Comparison of ENCODE assay signal across 1 cellular context in genomic region chr11:93737904-93738612, GRCh38.
A peak's percentile ranks its signal among the peaks of the same experiment; 100 is the strongest.
TF ChIP-seq lines count a peak whose summit lies in the region.

No MANE protein-coding gene starts in this region.

TF ChIP-seq in HepG2, 621 proteins besides CTCF, POLR2A, EP300 and RAD21 (continues in another document):
- TF ChIP-seq NFE2L2 (IDR thresholded peaks at IDR 0.05; ENCODE audit: low read length) (peak; percentile 80), JARID2 (CRISPR knock-in tag; IDR thresholded peaks at IDR 0.05; ENCODE audit: insufficient replicate concordance) (no peak), NKX3-1 (CRISPR knock-in tag; IDR thresholded peaks at IDR 0.05) (no peak), AGO2 (optimal IDR thresholded peaks at IDR 0.05; ENCODE audit: low read depth, low read length) (peak; percentile 70), YEATS4 (CRISPR knock-in tag; IDR thresholded peaks at IDR 0.05; ENCODE audit: borderline replicate concordance) (no peak), THAP8 (CRISPR knock-in tag; IDR thresholded peaks at IDR 0.05; ENCODE audit: borderline replicate concordance) (no peak), MYNN (CRISPR knock-in tag; IDR thresholded peaks at IDR 0.05; ENCODE audit: low read depth) (no peak), CENPX (CRISPR knock-in tag; IDR thresholded peaks at IDR 0.05) (no peak), ZNF275 (CRISPR knock-in tag; IDR thresholded peaks at IDR 0.05; ENCODE audit: borderline replicate concordance) (no peak), KAT7 (CRISPR knock-in tag; IDR thresholded peaks at IDR 0.05; ENCODE audit: borderline replicate concordance) (0 out of 2 replicates have a peak, but pooled peaks have one; percentile 2), ZNF792 (CRISPR knock-in tag; IDR thresholded peaks at IDR 0.05) (no peak), ZNF382 (CRISPR knock-in tag; IDR thresholded peaks at IDR 0.05; ENCODE audit: borderline replicate concordance) (no peak), KLF16 (CRISPR knock-in tag; IDR thresholded peaks at IDR 0.05) (0 out of 4 replicates have a peak, but pooled peaks of 1 of the 2 experiments have one; percentile 16), ZNF687 (CRISPR knock-in tag; IDR thresholded peaks at IDR 0.05) (no peak), KLF6 (CRISPR knock-in tag; IDR thresholded peaks at IDR 0.05) (no peak), SNAI1 (CRISPR knock-in tag; IDR thresholded peaks at IDR 0.05; ENCODE audit: borderline replicate concordance) (no peak), DR1 (CRISPR knock-in tag; IDR thresholded peaks at IDR 0.05) (no peak), NR1H2 (CRISPR knock-in tag; IDR thresholded peaks at IDR 0.05; ENCODE audit: borderline replicate concordance, low read depth) (no peak), ZNF414 (CRISPR knock-in tag; IDR thresholded peaks at IDR 0.05) (no peak), CSRNP1 (CRISPR knock-in tag; IDR thresholded peaks at IDR 0.05) (no peak), RARA (CRISPR knock-in tag; IDR thresholded peaks at IDR 0.05) (no peak), SRY (CRISPR knock-in tag; IDR thresholded peaks at IDR 0.05) (no peak), ADNP (CRISPR knock-in tag; IDR thresholded peaks at IDR 0.05) (no peak), PCBP2 (optimal IDR thresholded peaks at IDR 0.05; ENCODE audit: low read depth, low read length, poor library complexity, severe bottlenecking) (no peak), NCOA1 (CRISPR knock-in tag; IDR thresholded peaks at IDR 0.05) (no peak), ASH2L (IDR thresholded peaks at IDR 0.05; ENCODE audit: insufficient read length, low read depth, low read length) (peak; percentile 24), KLF12 (CRISPR knock-in tag; IDR thresholded peaks at IDR 0.05; ENCODE audit: borderline replicate concordance) (no peak), RBFOX2 (IDR thresholded peaks at IDR 0.05; ENCODE audit: low read depth, low read length) (peak; percentile 81), ETV5 (CRISPR knock-in tag; IDR thresholded peaks at IDR 0.05; ENCODE audit: borderline replicate concordance) (no peak), HOXD1 (CRISPR knock-in tag; IDR thresholded peaks at IDR 0.05) (no peak), ZNF264 (CRISPR knock-in tag; IDR thresholded peaks at IDR 0.05) (no peak), ZNF503 (CRISPR knock-in tag; IDR thresholded peaks at IDR 0.05) (0 out of 2 replicates have a peak, but pooled peaks have one; percentile 2), PBX2 (CRISPR knock-in tag; IDR thresholded peaks at IDR 0.05) (no peak), SMC3 (IDR thresholded peaks at IDR 0.05; ENCODE audit: low read length) (no peak), ARNT (IDR thresholded peaks at IDR 0.05) (no peak), ZNF207 (IDR thresholded peaks at IDR 0.05; ENCODE audit: borderline replicate concordance) (no peak), DNMT3B (CRISPR knock-in tag; conservative IDR thresholded peaks at IDR 0.05) (no peak), GABPB1 (CRISPR knock-in tag; IDR thresholded peaks at IDR 0.05) (no peak), ZNF547 (CRISPR knock-in tag; IDR thresholded peaks at IDR 0.05) (no peak), ZBTB49 (CRISPR knock-in tag; IDR thresholded peaks at IDR 0.05; ENCODE audit: borderline replicate concordance) (no peak), MAFF (IDR thresholded peaks at IDR 0.05; ENCODE audit: low read depth, low read length) (peak; percentile 94), JDP2 (CRISPR knock-in tag; IDR thresholded peaks at IDR 0.05; ENCODE audit: borderline replicate concordance) (no peak), MAFK (conservative IDR thresholded peaks at IDR 0.05 in 1 of 2, IDR thresholded peaks at IDR 0.05 in 1 of 2; ENCODE audit: low read length in 2 of 2) (peak; percentile 94 to 95), ZNF101 (CRISPR knock-in tag; IDR thresholded peaks at IDR 0.05; ENCODE audit: borderline replicate concordance, low read depth) (no peak), RCOR2 (CRISPR knock-in tag; IDR thresholded peaks at IDR 0.05) (no peak), SP140L (CRISPR knock-in tag; IDR thresholded peaks at IDR 0.05; ENCODE audit: borderline replicate concordance) (no peak), ZNF530 (CRISPR knock-in tag; IDR thresholded peaks at IDR 0.05; ENCODE audit: low read depth) (no peak), PTBP1 (IDR thresholded peaks at IDR 0.05; ENCODE audit: low read depth, low read length, poor library complexity, severe bottlenecking) (no peak), ZBTB37 (CRISPR knock-in tag; IDR thresholded peaks at IDR 0.05) (no peak), ZNF282 (IDR thresholded peaks at IDR 0.05; ENCODE audit: partially characterized antibody) (no peak)
- TF ChIP-seq, protein P1, sequence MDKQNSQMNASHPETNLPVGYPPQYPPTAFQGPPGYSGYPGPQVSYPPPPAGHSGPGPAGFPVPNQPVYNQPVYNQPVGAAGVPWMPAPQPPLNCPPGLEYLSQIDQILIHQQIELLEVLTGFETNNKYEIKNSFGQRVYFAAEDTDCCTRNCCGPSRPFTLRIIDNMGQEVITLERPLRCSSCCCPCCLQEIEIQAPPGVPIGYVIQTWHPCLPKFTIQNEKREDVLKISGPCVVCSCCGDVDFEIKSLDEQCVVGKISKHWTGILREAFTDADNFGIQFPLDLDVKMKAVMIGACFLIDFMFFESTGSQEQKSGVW (CRISPR knock-in tag; IDR thresholded peaks at IDR 0.05; ENCODE audit: borderline replicate concordance) = no peak
- TF ChIP-seq, protein P2, sequence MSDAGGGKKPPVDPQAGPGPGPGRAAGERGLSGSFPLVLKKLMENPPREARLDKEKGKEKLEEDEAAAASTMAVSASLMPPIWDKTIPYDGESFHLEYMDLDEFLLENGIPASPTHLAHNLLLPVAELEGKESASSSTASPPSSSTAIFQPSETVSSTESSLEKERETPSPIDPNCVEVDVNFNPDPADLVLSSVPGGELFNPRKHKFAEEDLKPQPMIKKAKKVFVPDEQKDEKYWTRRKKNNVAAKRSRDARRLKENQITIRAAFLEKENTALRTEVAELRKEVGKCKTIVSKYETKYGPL (CRISPR knock-in tag; IDR thresholded peaks at IDR 0.05) = no peak
